1 cellular context compared by ENCODE assay signal in genomic region chr1:234875953-234876814, GRCh38.
A peak's percentile ranks its signal among the peaks of the same experiment; 100 is the strongest.
TF ChIP-seq lines count a peak whose summit lies in the region.

No MANE protein-coding gene starts in this region.

TF ChIP-seq in HepG2, 621 proteins besides CTCF, POLR2A, EP300 and RAD21 (continued from another document and continues in another):
- TF ChIP-seq ZNF609 (CRISPR knock-in tag; IDR thresholded peaks at IDR 0.05; ENCODE audit: borderline replicate concordance), result peak; percentile 93
- peak; percentile 63; the same call in 1 of the 2 replicates for TF ChIP-seq ZNF136 (CRISPR knock-in tag; IDR thresholded peaks at IDR 0.05; ENCODE audit: low read depth)
- 0 out of 2 replicates have a peak, but pooled peaks have one; percentile 37 for TF ChIP-seq ZNF777 (CRISPR knock-in tag; IDR thresholded peaks at IDR 0.05)
- TF ChIP-seq MZF1 (CRISPR knock-in tag; IDR thresholded peaks at IDR 0.05; ENCODE audit: borderline replicate concordance), result peak; percentile 46; the same call in 1 of the 2 replicates
- TF ChIP-seq SMAD3 (CRISPR knock-in tag; IDR thresholded peaks at IDR 0.05), result peak; percentile 92; the same call in 1 of the 2 replicates
- no peak for TF ChIP-seq ZKSCAN5 (CRISPR knock-in tag; IDR thresholded peaks at IDR 0.05)
- peak; percentile 65; the same call in 1 of the 2 replicates for TF ChIP-seq ZNF350 (CRISPR knock-in tag; IDR thresholded peaks at IDR 0.05; ENCODE audit: borderline replicate concordance, low read depth)
- peak; percentile 8; the same call in 1 of the 2 replicates for TF ChIP-seq ZNF451 (CRISPR knock-in tag; IDR thresholded peaks at IDR 0.05)
- TF ChIP-seq ZNF121 (CRISPR knock-in tag; IDR thresholded peaks at IDR 0.05), result 0 out of 2 replicates have a peak, but pooled peaks have one; percentile 9
- TF ChIP-seq NFRKB (IDR thresholded peaks at IDR 0.05), result no peak
- no peak for TF ChIP-seq ZNF142 (CRISPR knock-in tag; IDR thresholded peaks at IDR 0.05)
- no peak for TF ChIP-seq USF2 (IDR thresholded peaks at IDR 0.05; ENCODE audit: low read depth, low read length)
- peak; percentile 72 for TF ChIP-seq USF2 (CRISPR knock-in tag; IDR thresholded peaks at IDR 0.05; ENCODE audit: borderline replicate concordance)
- peak; percentile 33 for TF ChIP-seq ZFY (CRISPR knock-in tag; IDR thresholded peaks at IDR 0.05)
- TF ChIP-seq ZC3H13 (CRISPR knock-in tag; IDR thresholded peaks at IDR 0.05), result peak; percentile 74
- TF ChIP-seq ELF1 (CRISPR knock-in tag; IDR thresholded peaks at IDR 0.05), result no peak; the same call in 1 of the 2 replicates
- TF ChIP-seq BHLHE40 (IDR thresholded peaks at IDR 0.05; ENCODE audit: low read length), result peak; percentile 53; the same call in 1 of the 2 replicates
- peak; percentile 94 for TF ChIP-seq FOXA3 (CRISPR knock-in tag; IDR thresholded peaks at IDR 0.05)
- TF ChIP-seq IRX3 (CRISPR knock-in tag; IDR thresholded peaks at IDR 0.05; ENCODE audit: borderline replicate concordance, low read depth), result 0 out of 2 replicates have a peak, but pooled peaks have one; percentile 13
- peak; percentile 84 for TF ChIP-seq HMG20B (CRISPR knock-in tag; conservative IDR thresholded peaks at IDR 0.05)
- TF ChIP-seq ZFYVE20 (CRISPR knock-in tag; IDR thresholded peaks at IDR 0.05; ENCODE audit: borderline replicate concordance, low read depth), result no peak
- 0 out of 2 replicates have a peak, but pooled peaks have one; percentile 11 for TF ChIP-seq THAP9 (CRISPR knock-in tag; IDR thresholded peaks at IDR 0.05; ENCODE audit: borderline replicate concordance)
- TF ChIP-seq, protein P1, sequence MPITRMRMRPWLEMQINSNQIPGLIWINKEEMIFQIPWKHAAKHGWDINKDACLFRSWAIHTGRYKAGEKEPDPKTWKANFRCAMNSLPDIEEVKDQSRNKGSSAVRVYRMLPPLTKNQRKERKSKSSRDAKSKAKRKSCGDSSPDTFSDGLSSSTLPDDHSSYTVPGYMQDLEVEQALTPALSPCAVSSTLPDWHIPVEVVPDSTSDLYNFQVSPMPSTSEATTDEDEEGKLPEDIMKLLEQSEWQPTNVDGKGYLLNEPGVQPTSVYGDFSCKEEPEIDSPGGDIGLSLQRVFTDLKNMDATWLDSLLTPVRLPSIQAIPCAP (CRISPR knock-in tag; IDR thresholded peaks at IDR 0.05; ENCODE audit: low read depth), result no peak
- peak; percentile 75; the same call in 1 of the 2 replicates for TF ChIP-seq PAX8 (CRISPR knock-in tag; IDR thresholded peaks at IDR 0.05; ENCODE audit: borderline replicate concordance)
- 0 out of 2 replicates have a peak, but pooled peaks have one; percentile 15 for TF ChIP-seq SATB2 (CRISPR knock-in tag; IDR thresholded peaks at IDR 0.05)
- peak; percentile 91 for TF ChIP-seq RCOR2 (CRISPR knock-in tag; IDR thresholded peaks at IDR 0.05)
- TF ChIP-seq GTF3A (CRISPR knock-in tag; conservative IDR thresholded peaks at IDR 0.05), result no peak
- TF ChIP-seq HDAC2 (CRISPR knock-in tag; IDR thresholded peaks at IDR 0.05), result peak; percentile 94
- TF ChIP-seq ZNF460 (CRISPR knock-in tag; IDR thresholded peaks at IDR 0.05; ENCODE audit: borderline replicate concordance), result peak; percentile 40; the same call in 1 of the 2 replicates
- peak; percentile 29; the same call in 1 of the 2 replicates for TF ChIP-seq KDM2A (CRISPR knock-in tag; IDR thresholded peaks at IDR 0.05; ENCODE audit: borderline replicate concordance, low read depth)
- TF ChIP-seq, protein P2, sequence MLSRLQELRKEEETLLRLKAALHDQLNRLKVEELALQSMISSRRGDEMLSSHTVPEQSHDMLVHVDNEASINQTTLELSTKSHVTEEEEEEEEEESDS (CRISPR knock-in tag; IDR thresholded peaks at IDR 0.05; ENCODE audit: borderline replicate concordance), result 0 out of 2 replicates have a peak, but pooled peaks have one; percentile 48
- TF ChIP-seq ZMAT3 (CRISPR knock-in tag; conservative IDR thresholded peaks at IDR 0.05), result no peak
- peak; percentile 89 for TF ChIP-seq TBX2 (CRISPR knock-in tag; IDR thresholded peaks at IDR 0.05; ENCODE audit: borderline replicate concordance)
- TF ChIP-seq, protein P3, sequence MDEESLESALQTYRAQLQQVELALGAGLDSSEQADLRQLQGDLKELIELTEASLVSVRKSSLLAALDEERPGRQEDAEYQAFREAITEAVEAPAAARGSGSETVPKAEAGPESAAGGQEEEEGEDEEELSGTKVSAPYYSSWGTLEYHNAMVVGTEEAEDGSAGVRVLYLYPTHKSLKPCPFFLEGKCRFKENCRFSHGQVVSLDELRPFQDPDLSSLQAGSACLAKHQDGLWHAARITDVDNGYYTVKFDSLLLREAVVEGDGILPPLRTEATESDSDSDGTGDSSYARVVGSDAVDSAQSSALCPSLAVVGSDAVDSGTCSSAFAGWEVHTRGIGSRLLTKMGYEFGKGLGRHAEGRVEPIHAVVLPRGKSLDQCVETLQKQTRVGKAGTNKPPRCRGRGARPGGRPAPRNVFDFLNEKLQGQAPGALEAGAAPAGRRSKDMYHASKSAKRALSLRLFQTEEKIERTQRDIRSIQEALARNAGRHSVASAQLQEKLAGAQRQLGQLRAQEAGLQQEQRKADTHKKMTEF (CRISPR knock-in tag; IDR thresholded peaks at IDR 0.05), result peak; percentile 82
- TF ChIP-seq GABPB1 (CRISPR knock-in tag; IDR thresholded peaks at IDR 0.05), result peak; percentile 79
- TF ChIP-seq ZNF160 (CRISPR knock-in tag; IDR thresholded peaks at IDR 0.05), result no peak; the same call in 1 of the 2 replicates
- TF ChIP-seq, protein P4, sequence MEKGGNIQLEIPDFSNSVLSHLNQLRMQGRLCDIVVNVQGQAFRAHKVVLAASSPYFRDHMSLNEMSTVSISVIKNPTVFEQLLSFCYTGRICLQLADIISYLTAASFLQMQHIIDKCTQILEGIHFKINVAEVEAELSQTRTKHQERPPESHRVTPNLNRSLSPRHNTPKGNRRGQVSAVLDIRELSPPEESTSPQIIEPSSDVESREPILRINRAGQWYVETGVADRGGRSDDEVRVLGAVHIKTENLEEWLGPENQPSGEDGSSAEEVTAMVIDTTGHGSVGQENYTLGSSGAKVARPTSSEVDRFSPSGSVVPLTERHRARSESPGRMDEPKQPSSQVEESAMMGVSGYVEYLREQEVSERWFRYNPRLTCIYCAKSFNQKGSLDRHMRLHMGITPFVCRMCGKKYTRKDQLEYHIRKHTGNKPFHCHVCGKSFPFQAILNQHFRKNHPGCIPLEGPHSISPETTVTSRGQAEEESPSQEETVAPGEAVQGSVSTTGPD (CRISPR knock-in tag; IDR thresholded peaks at IDR 0.05), result peak; percentile 96
- 0 out of 2 replicates have a peak, but pooled peaks have one; percentile 33 for TF ChIP-seq RBAK (CRISPR knock-in tag; IDR thresholded peaks at IDR 0.05)
- TF ChIP-seq ZSCAN20 (CRISPR knock-in tag; IDR thresholded peaks at IDR 0.05; ENCODE audit: borderline replicate concordance), result no peak
